In the genomic region with DNA sequence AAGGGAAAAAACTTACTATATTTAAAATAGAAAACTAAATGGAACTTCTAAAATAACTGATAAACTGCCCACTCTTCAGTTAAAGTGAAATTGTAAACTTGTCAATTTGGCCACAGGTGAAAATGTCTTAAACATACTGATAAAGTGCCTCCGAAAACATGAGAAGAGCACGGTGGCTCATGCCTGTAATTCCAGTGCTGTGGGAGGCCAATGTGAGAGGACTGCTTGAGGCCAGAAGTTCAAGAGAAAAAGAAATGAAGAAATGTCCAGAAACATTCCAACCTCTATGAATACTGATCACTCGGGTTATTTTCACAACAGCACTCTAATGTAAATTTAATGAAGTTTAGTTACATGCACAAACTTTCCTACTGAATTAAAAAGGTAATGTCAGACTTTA, we compare ENCODE assay signal across 12 cellular contexts.
A peak's percentile ranks its signal among the peaks of the same experiment; 100 is the strongest.
DNase-seq lines count a peak whose midpoint lies in the region; ATAC-seq, FAIRE-seq and TF ChIP-seq lines count a peak whose summit lies in the region.
"Had no signal": no experiment of that assay in that cellular context is flagged by ENCODE, and none has a peak within 500 bp of the region (broad histone marks: within the 10 kb centered on the region; RNA-seq: fewer than 3 reads in every experiment).

No MANE protein-coding gene starts in this region.

- H3K79me2 ChIP-seq in GM23338 (replicated peaks; ENCODE audit: insufficient read depth) (no peaks in the 10 kb centered on the region), astrocyte (ENCODE audit: insufficient read depth, low read length) (peaks cover 15% of the 10 kb centered on the region), trophoblast cell (ENCODE audit: control insufficient read depth, insufficient read depth, low read length, poor library complexity) (no peaks in the 10 kb centered on the region)

- peaks cover 66% of the 10 kb centered on the region for H3K36me3 ChIP-seq in CD4-positive, CD25-positive, alpha-beta regulatory T cell (ENCODE audit: control insufficient read depth, insufficient read depth, low read length)
- no peaks in the 10 kb centered on the region for H3K36me3 ChIP-seq in GM23338 (ENCODE audit: insufficient read depth)
- H3K36me3 ChIP-seq in astrocyte (ENCODE audit: insufficient read depth, low read length) = peaks cover 44% of the 10 kb centered on the region
- peaks cover 16 to 44% of the 10 kb centered on the region in 2 experiments for H3K36me3 ChIP-seq in trophoblast cell (ENCODE audit: control insufficient read depth in 1 of 2, insufficient read depth in 2 of 2, low read length in 2 of 2)

- H2BK120ac ChIP-seq in trophoblast cell (ENCODE audit: insufficient read depth, low read length, poor library complexity) = no peak overlapping the region

- no peaks in the 10 kb centered on the region for H3K9me3 ChIP-seq in CD4-positive, CD25-positive, alpha-beta regulatory T cell (ENCODE audit: control insufficient read depth in 2 of 2, low read length in 2 of 2)
- H3K9me3 ChIP-seq in astrocyte (ENCODE audit: insufficient read depth, low read depth, low read length) (no peaks in the 10 kb centered on the region), trophoblast cell (ENCODE audit: insufficient read depth, low read depth, low read length) (no peaks in the 10 kb centered on the region)
- H3K9me3 ChIP-seq: BLaER1 treated with 17β-estradiol and CSF1 and Interleukin-3, amounts not matched to agents 10 nM and 100 nM had no signal

- no peak overlapping the region for H2BK5ac ChIP-seq in trophoblast cell (ENCODE audit: low read depth, low read length, poor library complexity)

- H2AFZ ChIP-seq in GM23338 (no peak overlapping the region), astrocyte (ENCODE audit: low read depth, low read length) (no peak overlapping the region), trophoblast cell (ENCODE audit: insufficient read depth, low read length, poor library complexity) (no peak overlapping the region)

- H3K4ac ChIP-seq in trophoblast cell (ENCODE audit: low read depth, low read length) = no peak overlapping the region

- H3K4me1 Mint-ChIP-seq in CD4-positive, CD25-positive, alpha-beta regulatory T cell = peaks cover 27 to 54% (median 41%) of the 10 kb centered on the region in 4 donors
- H3K4me1 Mint-ChIP-seq in GM23338 = peaks cover 70% of the 10 kb centered on the region
- H3K4me1 Mint-ChIP-seq in astrocyte (ENCODE audit: low read depth, unreplicated experiment) = peaks cover 31% of the 10 kb centered on the region

- H4K12ac ChIP-seq in trophoblast cell (ENCODE audit: low read depth, low read length) = no peak overlapping the region

- no peak overlapping the region for H2BK12ac ChIP-seq in trophoblast cell (ENCODE audit: low read length)

- H3K4me3 ChIP-seq in CD4-positive, CD25-positive, alpha-beta regulatory T cell (ENCODE audit: low read depth, low read length) = no peak overlapping the region
- no peak overlapping the region for H3K4me3 ChIP-seq in GM23338
- no peak overlapping the region for H3K4me3 ChIP-seq in astrocyte (ENCODE audit: insufficient read depth, low read depth, low read length)
- H3K4me3 ChIP-seq in trophoblast cell (ENCODE audit: low read depth, low read length) = no peak overlapping the region
- H3K4me3 ChIP-seq: BLaER1 treated with 17β-estradiol and CSF1 and Interleukin-3, amounts not matched to agents 10 nM and 100 nM had no signal

- H3K79me1 ChIP-seq in trophoblast cell (ENCODE audit: low read length) = no peaks in the 10 kb centered on the region

- H3K14ac ChIP-seq in trophoblast cell (ENCODE audit: low read length) = no peak overlapping the region

- H2AK5ac ChIP-seq in trophoblast cell (ENCODE audit: low read length) = no peak overlapping the region

- H3F3A ChIP-seq in GM23338 (replicated peaks; ENCODE audit: low read depth) = no peaks in the 10 kb centered on the region; the same call in 1 of the 2 replicates

- peak overlapping the region; percentile 21 to 60 (median 44) for H3K27ac Mint-ChIP-seq in CD4-positive, CD25-positive, alpha-beta regulatory T cell
- H3K27ac Mint-ChIP-seq in GM23338 (peak overlapping the region; percentile 80), astrocyte (ENCODE audit: unreplicated experiment) (peak overlapping the region; percentile 29)
- H3K27ac Mint-ChIP-seq: B cell had no signal

- no peaks in the 10 kb centered on the region for H3K27me3 Mint-ChIP-seq in CD4-positive, CD25-positive, alpha-beta regulatory T cell
- H3K27me3 Mint-ChIP-seq in GM23338 (ENCODE audit: insufficient read depth, low read depth, poor library complexity) (peaks cover 2% of the 10 kb centered on the region), astrocyte (ENCODE audit: low read depth, unreplicated experiment) (no peaks in the 10 kb centered on the region)
- H3K27me3 Mint-ChIP-seq: B cell had no signal

- no peak for DNase-seq in CD4-positive, CD25-positive, alpha-beta regulatory T cell
- no peak for DNase-seq in GM23338 (ENCODE audit: low spot score)
- DNase-seq in astrocyte (ENCODE audit: low read depth) = no peak
- peak; percentile 58 to 68 for DNase-seq in trophoblast cell
- DNase-seq in D341Med (ENCODE audit: low spot score) = no peak
- DNase-seq: DMS79 treated with DMSO at 0.1 percent for 48 hours, GF-D8 had no signal

- no peak for ATAC-seq in CD4-positive, CD25-positive, alpha-beta regulatory T cell (ENCODE audit: low read depth in 2 of 2)
- ATAC-seq in GM23338 = no peak
- ATAC-seq in HG02798 (IDR thresholded peaks at IDR 0.05; ENCODE audit: poor library complexity, unreplicated experiment) = no peak
- no peak for ATAC-seq in HG03159 (IDR thresholded peaks at IDR 0.05; ENCODE audit: unreplicated experiment)
- ATAC-seq: HCT116 had no signal

- H3K36me3 Mint-ChIP-seq in CD4-positive, CD25-positive, alpha-beta regulatory T cell = peaks cover 36% of the 10 kb centered on the region
- H3K36me3 Mint-ChIP-seq in GM23338 (ENCODE audit: low read depth) (peaks cover 46% of the 10 kb centered on the region), astrocyte (ENCODE audit: low read depth, unreplicated experiment) (peaks cover 22% of the 10 kb centered on the region)

- no peaks in the 10 kb centered on the region for H3K27me3 ChIP-seq in CD4-positive, CD25-positive, alpha-beta regulatory T cell (ENCODE audit: control insufficient read depth, insufficient read depth, low read length)
- no peaks in the 10 kb centered on the region for H3K27me3 ChIP-seq in GM23338 (ENCODE audit: insufficient read depth)
- no peaks in the 10 kb centered on the region for H3K27me3 ChIP-seq in astrocyte (ENCODE audit: insufficient read depth, low read length)
- H3K27me3 ChIP-seq in trophoblast cell (ENCODE audit: insufficient read depth, low read length) = no peaks in the 10 kb centered on the region
- H3K27me3 ChIP-seq: BLaER1 treated with 17β-estradiol and CSF1 and Interleukin-3, amounts not matched to agents 10 nM and 100 nM had no signal

- no peak overlapping the region for H4K8ac ChIP-seq in trophoblast cell (ENCODE audit: low read depth, low read length)

- TF ChIP-seq CTCF in GM23338 (conservative IDR thresholded peaks at IDR 0.05; ENCODE audit: low read depth in 2 of 2) (no peak), astrocyte (IDR thresholded peaks at IDR 0.05; ENCODE audit: insufficient read depth, low read depth, low read length) (no peak)

- no peaks in the 10 kb centered on the region for H3K9me3 Mint-ChIP-seq in CD4-positive, CD25-positive, alpha-beta regulatory T cell
- H3K9me3 Mint-ChIP-seq in GM23338 (no peaks in the 10 kb centered on the region; the same call in 2 of the 3 replicates), astrocyte (ENCODE audit: unreplicated experiment) (no peaks in the 10 kb centered on the region)

- H3K4me2 ChIP-seq in GM23338 (no peak overlapping the region), astrocyte (ENCODE audit: low read length) (no peak overlapping the region), trophoblast cell (ENCODE audit: low read length) (no peak overlapping the region)
- H3K4me2 ChIP-seq: BLaER1 treated with 17β-estradiol and CSF1 and Interleukin-3, amounts not matched to agents 10 nM and 100 nM had no signal

- no peak overlapping the region for H3K4me3 Mint-ChIP-seq in CD4-positive, CD25-positive, alpha-beta regulatory T cell
- H3K4me3 Mint-ChIP-seq in GM23338 = no peak overlapping the region
- H3K4me3 Mint-ChIP-seq in astrocyte (ENCODE audit: unreplicated experiment) = no peak overlapping the region
- H3K4me3 Mint-ChIP-seq: B cell had no signal

- WGBS in trophoblast cell (ENCODE audit: extremely low coverage, insufficient coverage, insufficient read length) = no CpG with 5 or more reads among the region's 3 CpGs

- no peak overlapping the region for H3K23ac ChIP-seq in trophoblast cell (ENCODE audit: low read length)

- no peak overlapping the region for H3K18ac ChIP-seq in trophoblast cell (ENCODE audit: low read length)

- H3K9me2 ChIP-seq in GM23338 (ENCODE audit: insufficient read depth) = no peaks in the 10 kb centered on the region

- no peak for FAIRE-seq in astrocyte (lab: Jason Lieb, UNC)

- H3K4me1 ChIP-seq in CD4-positive, CD25-positive, alpha-beta regulatory T cell (ENCODE audit: control insufficient read depth, insufficient read depth, low read length, poor library complexity, severe bottlenecking) = peaks cover 16% of the 10 kb centered on the region
- H3K4me1 ChIP-seq in GM23338 (ENCODE audit: insufficient read depth) (peaks cover 49% of the 10 kb centered on the region), astrocyte (ENCODE audit: insufficient read depth, low read length) (peaks cover 29% of the 10 kb centered on the region), trophoblast cell (ENCODE audit: control insufficient read depth in 1 of 2, insufficient read depth in 2 of 2, low read length in 2 of 2) (no peaks in the 10 kb centered on the region)

- H4K20me1 ChIP-seq in GM23338 (replicated peaks; ENCODE audit: insufficient read depth) (no peaks in the 10 kb centered on the region), astrocyte (ENCODE audit: insufficient read depth, low read length) (peaks cover 24% of the 10 kb centered on the region)

- H3K27ac ChIP-seq in CD4-positive, CD25-positive, alpha-beta regulatory T cell (ENCODE audit: insufficient read depth, low read length, poor library complexity, severe bottlenecking) = no peak overlapping the region
- H3K27ac ChIP-seq in GM23338 (ENCODE audit: low read depth) (no peak overlapping the region), astrocyte (ENCODE audit: low read depth, low read length) (no peak overlapping the region), trophoblast cell (ENCODE audit: low read depth, low read length) (no peak overlapping the region)
- H3K27ac ChIP-seq: BLaER1 treated with 17β-estradiol and CSF1 and Interleukin-3, amounts not matched to agents 10 nM and 100 nM had no signal

- no peak overlapping the region for H4K91ac ChIP-seq in trophoblast cell (ENCODE audit: low read depth, low read length)

- H3K9ac ChIP-seq in astrocyte (ENCODE audit: low read length) (no peak overlapping the region), trophoblast cell (ENCODE audit: low read length) (no peak overlapping the region)
- H3K9ac ChIP-seq: BLaER1 treated with 17β-estradiol and CSF1 and Interleukin-3, amounts not matched to agents 10 nM and 100 nM had no signal

TF ChIP-seq in GM23338, 12 proteins besides CTCF, POLR2A, EP300 and RAD21 (continues in another document):
- TF ChIP-seq EZH2 (IDR thresholded peaks at IDR 0.05; ENCODE audit: low read depth, unreplicated experiment) = no peak

Comparison
In these comparisons a context has a peak if more than half of its experiments do, and no peak if none do; other contexts are left out.
1. DNase-seq: peak in trophoblast cell (2 of 2); none in CD4-positive, CD25-positive, alpha-beta regulatory T cell (0 of 3), GM23338 (single experiment), astrocyte (single experiment) and D341Med (single experiment).
2. H3K27ac Mint-ChIP-seq: peak in every context shown above with its lines; median percentile 80 in GM23338; 44 in CD4-positive, CD25-positive, alpha-beta regulatory T cell; 29 in astrocyte.